Comparison of ENCODE assay signal across 28 cellular contexts in the genomic region with DNA sequence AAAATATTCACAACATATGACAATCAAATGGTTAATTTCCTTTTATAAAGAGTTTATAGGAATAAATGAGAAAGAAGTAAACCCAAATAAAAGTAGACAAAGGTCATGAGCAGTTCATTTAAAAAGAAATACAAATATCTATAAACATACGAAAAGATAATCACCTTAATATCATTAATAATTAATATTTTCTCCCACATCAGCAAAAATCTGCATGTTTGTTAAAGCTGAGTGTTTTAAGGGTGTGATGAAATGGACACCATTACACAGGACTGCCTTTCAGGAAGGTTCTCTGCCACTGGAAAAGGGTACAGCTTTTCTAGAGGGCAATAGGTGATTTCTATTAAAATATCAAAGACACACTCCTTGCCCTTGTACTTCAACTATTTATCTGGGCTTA. TPM values are rescaled to one million over a fixed set of nuclear protein-coding genes. Genes with fewer than 3 reads are reported as not detected.
DNase-seq lines count a peak whose midpoint lies in the region; ATAC-seq, FAIRE-seq and TF ChIP-seq lines count a peak whose summit lies in the region.
"Had no signal": no experiment of that assay in that cellular context is flagged by ENCODE, and none has a peak within 500 bp of the region (broad histone marks: within the 10 kb centered on the region; RNA-seq: fewer than 3 reads in every experiment).

No MANE protein-coding gene starts in this region.

- H3K36me3 ChIP-seq in IMR-90 (ENCODE audit: control insufficient read depth, insufficient read depth, low read length), result no peaks in the 10 kb centered on the region
- H3K36me3 ChIP-seq in suprapubic skin, result peaks cover 8% of the 10 kb centered on the region

- H3K4me3 Mint-ChIP-seq in nephron, result no peak overlapping the region
- H3K4me3 Mint-ChIP-seq: B cell; CD4-positive, alpha-beta T cell; CD8-positive, alpha-beta T cell had no signal

- peaks cover 7% of the 10 kb centered on the region for H3K9me3 Mint-ChIP-seq in nephron
- H3K9me3 Mint-ChIP-seq: CD4-positive, alpha-beta T cell; CD8-positive, alpha-beta T cell had no signal

- no peak overlapping the region for H3K4ac ChIP-seq in IMR-90 (ENCODE audit: low read depth, low read length)

- no peak overlapping the region for H2AK9ac ChIP-seq in IMR-90 (replicated peaks; ENCODE audit: low read depth, low read length, poor library complexity)

- no peak overlapping the region for H4K91ac ChIP-seq in IMR-90 (ENCODE audit: insufficient read depth, low read depth, low read length)

- no peak overlapping the region for H2BK120ac ChIP-seq in IMR-90 (ENCODE audit: low read depth, low read length)

- no peaks in the 10 kb centered on the region for H3K27me3 Mint-ChIP-seq in nephron (ENCODE audit: low read depth)
- H3K27me3 Mint-ChIP-seq: B cell; CD4-positive, alpha-beta T cell had no signal

- dilution Hi-C loops in IMR-90 (cut with HindIII; ENCODE audit: low sequenced_read_pairs, unreplicated experiment), result no loop called here

- TF ChIP-seq POLR2A in A549 (IDR thresholded peaks at IDR 0.05; ENCODE audit: low read length) (no peak), IMR-90 (IDR thresholded peaks at IDR 0.05; ENCODE audit: low read depth, low read length) (no peak), suprapubic skin (IDR thresholded peaks at IDR 0.05) (no peak)

- DNase-seq in A549 (ENCODE audit: low read depth in 1 of 2, low spot score in 1 of 2) (no peak), IMR-90 (no peak), G401 (ENCODE audit: low spot score) (no peak), DMS114 treated with DMSO at 0.1 percent for 48 hours (lab: John Stamatoyannopoulos, UW; ENCODE audit: unreplicated experiment) (no peak), suprapubic skin (ENCODE audit: low spot score in 2 of 2) (no peak)
- DNase-seq: 8988T; AML-193; Caco-2; Calu3; CD4-positive, alpha-beta T cell; CD8-positive, alpha-beta T cell; DMS153; DMS53; DMS79; DND-41; EL; GF-D8 had no signal

- WGBS in A549 (ENCODE audit: missing lambda C conversion rate), result 46% methylated on average over 1 of the region's 1 CpG
- WGBS in IMR-90 (ENCODE audit: extremely low coverage in 2 of 2, insufficient read length in 1 of 2), 2 experiments, result no CpG with 5 or more reads among the region's 1 CpG
- WGBS in suprapubic skin, result 83% methylated on average over 1 of the region's 1 CpG

- H4K20me1 ChIP-seq in IMR-90 (ENCODE audit: insufficient read depth, low read length), result no peaks in the 10 kb centered on the region
- H4K20me1 ChIP-seq: BLaER1 treated with 17β-estradiol and CSF1 and Interleukin-3, amounts not matched to agents 10 nM and 100 nM had no signal

- H3K27ac Mint-ChIP-seq in nephron, result peak overlapping the region in 2 of 3 experiments; percentile 0 to 98
- H3K27ac Mint-ChIP-seq: B cell; CD4-positive, alpha-beta T cell; CD8-positive, alpha-beta T cell had no signal

- 0 out of 2 replicates have a peak, but pooled peaks cover 3% of the 10 kb centered on the region for H3K9me1 ChIP-seq in IMR-90 (ENCODE audit: insufficient read depth, low read length)

- peaks cover 34% of the 10 kb centered on the region for H3K36me3 Mint-ChIP-seq in nephron (ENCODE audit: low read depth)

- CTCF ChIA-PET in A549 (lab: Yijun Ruan, JAX) (interaction anchor here (1.5 kb wide), 1 partner anchor 15 kb away, joined by 4 read pairs; no protein-coding TSS in a partner anchor), IMR-90 (lab: Yijun Ruan, JAX) (no interaction called here)

- no peak overlapping the region for H2BK5ac ChIP-seq in IMR-90 (ENCODE audit: low read depth, low read length, poor library complexity, severe bottlenecking)

- no peak overlapping the region for H3K18ac ChIP-seq in IMR-90 (ENCODE audit: low read depth, low read length)

- H4K5ac ChIP-seq in IMR-90 (ENCODE audit: low read depth, low read length), result no peak overlapping the region

- H3K4me3 ChIP-seq in A549 (no peak overlapping the region), IMR-90 (ENCODE audit: insufficient read depth, low read depth, low read length) (no peak overlapping the region), suprapubic skin (no peak overlapping the region)
- H3K4me3 ChIP-seq: BLaER1 treated with 17β-estradiol and CSF1 and Interleukin-3, amounts not matched to agents 10 nM and 100 nM had no signal

- no peaks in the 10 kb centered on the region for H3K9me3 ChIP-seq in A549
- H3K9me3 ChIP-seq in IMR-90 (ENCODE audit: control insufficient read depth, insufficient read depth, low read length), result no peaks in the 10 kb centered on the region
- no peaks in the 10 kb centered on the region for H3K9me3 ChIP-seq in suprapubic skin
- H3K9me3 ChIP-seq: Caco-2 had no signal

- POLR2A ChIA-PET in A549 (lab: Yijun Ruan, JAX), result no interaction called here
- POLR2A ChIA-PET in IMR-90 (lab: Charles Lee; ENCODE audit: unreplicated experiment), result no interaction called here

- H3K9ac ChIP-seq in IMR-90 (ENCODE audit: low read depth, low read length), result no peak overlapping the region
- H3K9ac ChIP-seq: BLaER1 treated with 17β-estradiol and CSF1 and Interleukin-3, amounts not matched to agents 10 nM and 100 nM had no signal

- no peak overlapping the region for H4K8ac ChIP-seq in IMR-90 (ENCODE audit: low read depth in 2 of 2, low read length in 2 of 2)

- intact Hi-C loops in IMR-90 (cut with micrococcal nuclease), result loop anchor here (10.0 kb wide), 1 partner anchor 464 kb away; no protein-coding TSS in a partner anchor

- H3K27me3 ChIP-seq in IMR-90 (ENCODE audit: control insufficient read depth, insufficient read depth, low read length), result no peaks in the 10 kb centered on the region; the same call in 1 of the 2 replicates
- H3K27me3 ChIP-seq in suprapubic skin, result no peaks in the 10 kb centered on the region
- H3K27me3 ChIP-seq: BLaER1 treated with 17β-estradiol and CSF1 and Interleukin-3, amounts not matched to agents 10 nM and 100 nM had no signal

- TF ChIP-seq EP300 in A549 (IDR thresholded peaks at IDR 0.05), result no peak
- no peak for TF ChIP-seq EP300 in suprapubic skin (IDR thresholded peaks at IDR 0.05)

- H3K56ac ChIP-seq in IMR-90 (ENCODE audit: extremely low read depth, insufficient read depth, low read length), result no peak overlapping the region

- H3K79me1 ChIP-seq in IMR-90 (ENCODE audit: low read depth in 1 of 2, low read length in 2 of 2), result no peaks in the 10 kb centered on the region

- H2AFZ ChIP-seq in IMR-90 (replicated peaks; ENCODE audit: low read length, poor library complexity), result no peak overlapping the region

- no peak for TF ChIP-seq RAD21 in A549 (conservative IDR thresholded peaks at IDR 0.05 in 1 of 2, IDR thresholded peaks at IDR 0.05 in 1 of 2)
- TF ChIP-seq RAD21 in IMR-90 (IDR thresholded peaks at IDR 0.05; ENCODE audit: low read length), result no peak

- no peak overlapping the region for H3K4me2 ChIP-seq in A549
- H3K4me2 ChIP-seq in IMR-90 (ENCODE audit: low read depth, low read length), result no peak overlapping the region
- H3K4me2 ChIP-seq: BLaER1 treated with 17β-estradiol and CSF1 and Interleukin-3, amounts not matched to agents 10 nM and 100 nM had no signal

- no peak for ATAC-seq in A549
- ATAC-seq in IMR-90 (ENCODE audit: low read depth), result no peak
- no peak for ATAC-seq in GM21723 (IDR thresholded peaks at IDR 0.05; ENCODE audit: unreplicated experiment)
- ATAC-seq: CD8-positive, alpha-beta T cell had no signal

- H2BK15ac ChIP-seq in IMR-90 (ENCODE audit: low read depth, low read length), result no peak overlapping the region

- H2BK20ac ChIP-seq in IMR-90 (ENCODE audit: low read depth, low read length), result no peak overlapping the region

- H3K27ac ChIP-seq in A549 (no peak overlapping the region), IMR-90 (ENCODE audit: insufficient read depth, low read length) (no peak overlapping the region), suprapubic skin (no peak overlapping the region)
- H3K27ac ChIP-seq: BLaER1 treated with 17β-estradiol and CSF1 and Interleukin-3, amounts not matched to agents 10 nM and 100 nM; C4-2B had no signal

- peaks cover 45% of the 10 kb centered on the region for H3K4me1 Mint-ChIP-seq in nephron

- TF ChIP-seq CTCF in A549 (IDR thresholded peaks at IDR 0.05), result no peak
- no peak for TF ChIP-seq CTCF in IMR-90 (conservative IDR thresholded peaks at IDR 0.05; ENCODE audit: low read depth, low read length)
- TF ChIP-seq CTCF in nephron (IDR thresholded peaks at IDR 0.05; ENCODE audit: unreplicated experiment in 3 of 3), result no peak
- no peak for TF ChIP-seq CTCF in suprapubic skin (IDR thresholded peaks at IDR 0.05)

- no peak for FAIRE-seq in A549 (lab: Jason Lieb, UNC)
- peak; percentile 8 for FAIRE-seq in endometrium (lab: Jason Lieb, UNC)
- FAIRE-seq: A204.1, D721Med, G401.6, GM12891, GM19239 had no signal

- H3K14ac ChIP-seq in IMR-90 (replicated peaks; ENCODE audit: low read depth, low read length), result no peak overlapping the region

- in situ Hi-C loops in IMR-90 (cut with MboI; ENCODE audit: low sequenced_read_pairs) (no loop called here), G401 (cut with HindIII; ENCODE audit: low sequenced_read_pairs) (no loop called here)

- no TSS peak for BruUV-seq in IMR-90 (replicated peaks; lab: Mats Ljungman, UMichigan)

- H3K4me1 ChIP-seq in A549 (no peaks in the 10 kb centered on the region), IMR-90 (ENCODE audit: control insufficient read depth, insufficient read depth, low read length) (no peaks in the 10 kb centered on the region), suprapubic skin (peaks cover 9% of the 10 kb centered on the region)
- H3K4me1 ChIP-seq: BLaER1 treated with 17β-estradiol and CSF1 and Interleukin-3, amounts not matched to agents 10 nM and 100 nM had no signal

- H3K23ac ChIP-seq in IMR-90 (ENCODE audit: low read depth, low read length), result no peak overlapping the region

- H2AK5ac ChIP-seq in IMR-90 (ENCODE audit: low read depth, low read length), result no peak overlapping the region

RNA-seq across cellular contexts. Expression of gene DHRS4, which starts 14.7 kb away (rescaled TPM):
- polyA plus RNA-seq in A549 (2011; rRNA removed), result 26.5 and 28.5 TPM in 2 replicates
- polyA plus RNA-seq in A549 (2012; cell fraction: cytosol; rRNA removed), result 57.8 and 60.2 TPM in 2 replicates
- polyA plus RNA-seq in A549 (2012; cell fraction: nucleus; rRNA removed), result 39.2 and 41.7 TPM in 2 replicates
- 60.9 to 64.8 TPM (median 62.7 TPM) in 3 replicates for polyA plus RNA-seq in A549 (2017; fragmentation: RNase III; extraction: RNeasy Plus Mini Kit Qiagen cat#74134 plus additional on column Dnase treatment)
- 18.8 and 21.7 TPM in 2 replicates for polyA minus RNA-seq in A549 (2011; rRNA and poly(A)+ RNA removed)
- 43.2 and 48.9 TPM in 2 replicates for total RNA-seq in IMR-90 (2012; rRNA removed)
- polyA plus RNA-seq in IMR-90 (2012; rRNA removed), result 48.6 and 51.8 TPM in 2 replicates
- 61.0 and 67.2 TPM in 2 replicates for polyA plus RNA-seq in IMR-90 (2012; cell fraction: cytosol; rRNA removed)
- polyA plus RNA-seq in IMR-90 (2012; cell fraction: nucleus; rRNA removed; ENCODE audit: low replicate concordance), result 22.3 and 28.2 TPM in 2 replicates
- 46.2 and 62.7 TPM in 2 replicates for total RNA-seq in G401 (2014; rRNA removed; shearing (Covaris generic))
- total RNA-seq in suprapubic skin, result 10 to 100 TPM; 24.0 to 35.8 (median 30.5) TPM

RNA-seq across cellular contexts. Expression of gene DHRS4L2, which starts 49.9 kb away (rescaled TPM):
- polyA plus RNA-seq in A549 (2011; rRNA removed) (18.8 and 23.4 TPM in 2 replicates), A549 (2017; fragmentation: RNase III; extraction: RNeasy Plus Mini Kit Qiagen cat#74134 plus additional on column Dnase treatment) (25.6 to 28.1 TPM (median 27.0 TPM) in 3 replicates), IMR-90 (2012; rRNA removed) (17.3 and 19.6 TPM in 2 replicates)
- polyA plus RNA-seq in A549 (2012; cell fraction: cytosol; rRNA removed), result 29.7 and 29.8 TPM in 2 replicates
- 19.9 and 20.5 TPM in 2 replicates for polyA plus RNA-seq in A549 (2012; cell fraction: nucleus; rRNA removed)
- polyA minus RNA-seq in A549 (2011; rRNA and poly(A)+ RNA removed), result 19.1 and 19.4 TPM in 2 replicates
- total RNA-seq in IMR-90 (2012; rRNA removed) (11.1 and 12.5 TPM in 2 replicates), suprapubic skin (10 to 100 TPM; 17.5 to 27.9 (median 21.0) TPM)
- 12.7 and 16.3 TPM in 2 replicates for polyA plus RNA-seq in IMR-90 (2012; cell fraction: cytosol; rRNA removed)
- polyA plus RNA-seq in IMR-90 (2012; cell fraction: nucleus; rRNA removed; ENCODE audit: low replicate concordance), result 7.9 and 8.3 TPM in 2 replicates
- 17.3 and 28.1 TPM in 2 replicates for total RNA-seq in G401 (2014; rRNA removed; shearing (Covaris generic))
